Comparison of ENCODE assay signal across 8 cellular contexts in the genomic region with DNA sequence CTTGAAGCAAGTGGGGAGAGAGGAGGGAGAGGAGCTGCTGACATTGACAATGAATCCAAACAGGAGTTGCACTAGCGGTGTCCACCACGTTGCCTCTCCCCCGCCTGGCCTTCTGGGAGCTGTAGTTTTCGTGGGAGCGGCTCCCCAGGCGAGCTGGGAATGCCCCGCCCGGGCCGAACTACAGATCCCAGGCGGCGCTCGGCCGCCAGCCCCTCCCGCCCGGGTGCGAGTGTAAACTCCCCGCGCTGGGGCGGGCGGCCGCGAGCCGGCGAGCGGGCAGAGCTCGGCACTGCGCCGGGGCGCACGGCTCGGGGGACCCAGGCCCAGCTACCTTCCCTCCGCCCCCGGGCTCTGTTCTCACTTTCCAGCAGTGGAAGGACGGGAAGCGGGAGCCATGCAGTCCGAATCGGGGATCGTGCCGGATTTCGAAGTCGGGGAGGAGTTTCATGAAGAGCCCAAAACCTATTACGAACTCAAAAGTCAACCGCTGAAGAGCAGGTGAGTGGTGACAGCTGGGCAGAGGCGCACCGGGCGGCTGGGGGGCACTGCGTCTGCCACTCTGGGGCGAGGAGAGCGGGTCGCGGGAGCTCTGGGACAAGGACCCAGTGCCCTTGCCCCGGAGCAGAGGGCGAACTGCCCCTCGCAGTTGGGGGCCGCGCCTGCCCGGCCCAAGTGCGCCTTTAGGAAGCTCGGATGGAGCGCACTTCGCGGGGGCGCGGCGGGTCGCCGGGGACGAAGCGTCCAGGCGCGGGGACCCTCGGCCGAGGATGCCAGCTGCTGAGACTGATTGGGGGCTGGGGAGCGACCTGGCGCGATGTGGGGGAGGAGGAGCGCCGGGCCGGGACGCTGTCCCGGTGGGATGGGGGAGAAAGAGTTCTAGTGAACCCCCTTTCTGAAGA. TPM values are rescaled to one million over a fixed set of nuclear protein-coding genes. Genes with fewer than 3 reads are reported as not detected.
A peak's percentile ranks its signal among the peaks of the same experiment; 100 is the strongest.
DNase-seq lines count a peak whose midpoint lies in the region; ATAC-seq and TF ChIP-seq lines count a peak whose summit lies in the region.

A gene with protein sequence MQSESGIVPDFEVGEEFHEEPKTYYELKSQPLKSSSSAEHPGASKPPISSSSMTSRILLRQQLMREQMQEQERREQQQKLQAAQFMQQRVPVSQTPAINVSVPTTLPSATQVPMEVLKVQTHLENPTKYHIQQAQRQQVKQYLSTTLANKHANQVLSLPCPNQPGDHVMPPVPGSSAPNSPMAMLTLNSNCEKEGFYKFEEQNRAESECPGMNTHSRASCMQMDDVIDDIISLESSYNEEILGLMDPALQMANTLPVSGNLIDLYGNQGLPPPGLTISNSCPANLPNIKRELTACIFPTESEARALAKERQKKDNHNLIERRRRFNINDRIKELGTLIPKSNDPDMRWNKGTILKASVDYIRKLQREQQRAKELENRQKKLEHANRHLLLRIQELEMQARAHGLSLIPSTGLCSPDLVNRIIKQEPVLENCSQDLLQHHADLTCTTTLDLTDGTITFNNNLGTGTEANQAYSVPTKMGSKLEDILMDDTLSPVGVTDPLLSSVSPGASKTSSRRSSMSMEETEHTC (plus strand): TSS at position 261 of the 899 bp plus-strand sequence. CDS start 134 bp downstream, at position 395.

- peak within 1 kb of the TSS; percentile 99 for H3K4me2 ChIP-seq in neuronal stem cell (ENCODE audit: insufficient read depth, low read length, poor library complexity, severe bottlenecking)

- intact Hi-C loops in Calu3 (cut with micrococcal nuclease; ENCODE audit: unreplicated experiment) (no loop called here), uterus (cut with DNase I; ENCODE audit: low total_unique reads) (no loop called here)

- peak within 1 kb of the TSS; percentile 94 for H2AFZ ChIP-seq in neuronal stem cell (ENCODE audit: low read length)

- no peaks in the 10 kb centered on the region for H3K9me3 Mint-ChIP-seq in Calu3 (ENCODE audit: low read depth, unreplicated experiment)
- no peaks in the 10 kb centered on the region for H3K9me3 Mint-ChIP-seq in activated naive CD8-positive, alpha-beta T cell (ENCODE audit: low read depth)
- peaks cover 1% of the 10 kb centered on the region for H3K9me3 Mint-ChIP-seq in glutamatergic neuron (ENCODE audit: unreplicated experiment)

- H2AK5ac ChIP-seq in neuronal stem cell (ENCODE audit: low read depth, low read length), result no peak within 1 kb of the TSS

- peak; percentile 78 to 82 for TF ChIP-seq POLR2A in uterus (IDR thresholded peaks at IDR 0.05)

- no peak within 1 kb of the TSS for H3K23ac ChIP-seq in neuronal stem cell (ENCODE audit: low read depth, low read length, poor library complexity)

- CTCF ChIA-PET in Calu3 (lab: Charles Lee), result interaction anchor here (0.7 to 1.5 kb wide), 4 partner anchors 22 to 53 kb away, joined by 3 to 4 read pairs (median 3); no protein-coding TSS in a partner anchor

- H3K4me3 ChIP-seq in neuronal stem cell (ENCODE audit: low read length in 2 of 2), result peak within 1 kb of the TSS; percentile 50 to 93
- peak within 1 kb of the TSS; percentile 76 to 97 for H3K4me3 ChIP-seq in uterus

- H3K36me3 ChIP-seq in neuronal stem cell (replicated peaks in 1 of 2; ENCODE audit: control insufficient read depth in 2 of 2, insufficient read depth in 2 of 2, low read length in 2 of 2), result no peaks in the 10 kb centered on the region
- no peaks in the 10 kb centered on the region for H3K36me3 ChIP-seq in uterus

- H3K9ac ChIP-seq in neuronal stem cell (ENCODE audit: low read depth, low read length, poor library complexity), result no peak within 1 kb of the TSS

- peak within 1 kb of the TSS; percentile 1 for H2BK5ac ChIP-seq in neuronal stem cell (ENCODE audit: low read length)

- H3K9me3 ChIP-seq in neuronal stem cell (replicated peaks in 1 of 2; ENCODE audit: control insufficient read depth in 2 of 2, insufficient read depth in 1 of 2, low read depth in 1 of 2, low read length in 2 of 2) (no peaks in the 10 kb centered on the region), uterus (no peaks in the 10 kb centered on the region)

- H3K4me3 Mint-ChIP-seq in Calu3 (ENCODE audit: low read depth, unreplicated experiment) (peak within 1 kb of the TSS; percentile 84), glutamatergic neuron (ENCODE audit: unreplicated experiment) (peak within 1 kb of the TSS; percentile 90)
- peak within 1 kb of the TSS; percentile 32 for H3K4me3 Mint-ChIP-seq in activated naive CD8-positive, alpha-beta T cell

- peaks cover 0 to 48% (median 47%) of the 10 kb centered on the region in 3 experiments for H3K27me3 ChIP-seq in neuronal stem cell (ENCODE audit: control insufficient read depth in 3 of 3, insufficient read depth in 3 of 3, low read depth in 1 of 3, low read length in 3 of 3)
- no peaks in the 10 kb centered on the region for H3K27me3 ChIP-seq in uterus

- H3K4me1 ChIP-seq in neuronal stem cell (ENCODE audit: control insufficient read depth in 2 of 2, insufficient read depth in 1 of 2, low read depth in 1 of 2, low read length in 2 of 2), result peaks cover 0 to 4% of the 10 kb centered on the region in 2 donors
- H3K4me1 ChIP-seq in uterus, result peaks cover 0 to 10% of the 10 kb centered on the region in 2 donors

- H3K18ac ChIP-seq in neuronal stem cell (ENCODE audit: low read length), result no peak within 1 kb of the TSS

- ATAC-seq in GM19438 (IDR thresholded peaks at IDR 0.05; ENCODE audit: low read depth, unreplicated experiment) (peak; percentile 96), HG03442 (IDR thresholded peaks at IDR 0.05; ENCODE audit: unreplicated experiment) (peak; percentile 100)

- H3K4ac ChIP-seq in neuronal stem cell (ENCODE audit: low read length), result no peak within 1 kb of the TSS

- H3K27ac ChIP-seq in neuronal stem cell (replicated peaks; ENCODE audit: low read length) (no peak within 1 kb of the TSS), uterus (peak within 1 kb of the TSS; percentile 90 to 93)

- peak within 1 kb of the TSS; percentile 20 for H3K27ac Mint-ChIP-seq in Calu3 (ENCODE audit: unreplicated experiment)
- H3K27ac Mint-ChIP-seq in activated naive CD8-positive, alpha-beta T cell, result no peak within 1 kb of the TSS
- no peak within 1 kb of the TSS for H3K27ac Mint-ChIP-seq in glutamatergic neuron (ENCODE audit: unreplicated experiment)

- DNase-seq in Calu3 (peak; percentile 91), NCI-H526 (lab: John Stamatoyannopoulos, UW) (peak; percentile 63 to 90), glutamatergic neuron (peak; percentile 89), neuronal stem cell (ENCODE audit: low spot score) (peak; percentile 75), uterus (peak; percentile 92 to 94)

- H3K14ac ChIP-seq in neuronal stem cell (ENCODE audit: low read length), result no peak within 1 kb of the TSS

- WGBS in neuronal stem cell (ENCODE audit: extremely low coverage in 2 of 2, insufficient read length in 2 of 2, insufficient replicate concordance in 1 of 2), 2 donors, result no CpG with 5 or more reads among the region's 81 CpGs

- no peak within 1 kb of the TSS for H2BK12ac ChIP-seq in neuronal stem cell (ENCODE audit: low read length)

- TF ChIP-seq CTCF in Calu3 (IDR thresholded peaks at IDR 0.05; ENCODE audit: unreplicated experiment), result no peak
- no peak for TF ChIP-seq CTCF in glutamatergic neuron (IDR thresholded peaks at IDR 0.05; ENCODE audit: partially characterized antibody, unreplicated experiment)
- TF ChIP-seq CTCF in uterus (IDR thresholded peaks at IDR 0.05), result no peak

- H2BK120ac ChIP-seq in neuronal stem cell (ENCODE audit: low read depth, low read length), result no peak within 1 kb of the TSS

- no peak within 1 kb of the TSS for H4K91ac ChIP-seq in neuronal stem cell (ENCODE audit: low read depth, low read length, poor library complexity)

- H2BK15ac ChIP-seq in neuronal stem cell (ENCODE audit: low read length), result no peak within 1 kb of the TSS

- no peaks in the 10 kb centered on the region for H3K79me1 ChIP-seq in neuronal stem cell (ENCODE audit: low read depth, low read length)

- no TSS peak for BruUV-seq in Calu3 (replicated peaks; lab: Mats Ljungman, UMichigan)

- H3K36me3 Mint-ChIP-seq in Calu3 (ENCODE audit: insufficient read depth, unreplicated experiment) (peaks cover 18% of the 10 kb centered on the region), glutamatergic neuron (ENCODE audit: unreplicated experiment) (no peaks in the 10 kb centered on the region)
- no peaks in the 10 kb centered on the region for H3K36me3 Mint-ChIP-seq in activated naive CD8-positive, alpha-beta T cell

- H3K4me1 Mint-ChIP-seq in Calu3 (ENCODE audit: low read depth, unreplicated experiment) (no peaks in the 10 kb centered on the region), glutamatergic neuron (ENCODE audit: low read depth, unreplicated experiment) (peaks cover 4% of the 10 kb centered on the region)
- peaks cover 12% of the 10 kb centered on the region for H3K4me1 Mint-ChIP-seq in activated naive CD8-positive, alpha-beta T cell (ENCODE audit: low read depth)

- no peak within 1 kb of the TSS for H4K8ac ChIP-seq in neuronal stem cell (ENCODE audit: low read depth, low read length)

- H3K27me3 Mint-ChIP-seq in Calu3 (ENCODE audit: unreplicated experiment) (peaks cover 22% of the 10 kb centered on the region), glutamatergic neuron (ENCODE audit: unreplicated experiment) (peaks cover 9% of the 10 kb centered on the region)
- peaks cover 40% of the 10 kb centered on the region for H3K27me3 Mint-ChIP-seq in activated naive CD8-positive, alpha-beta T cell

RNA-seq across cellular contexts. Expression of the gene that starts here (rescaled TPM):
- total RNA-seq in Calu3 (2022) (40.3 and 47.7 TPM in 2 replicates), glutamatergic neuron (ENCODE audit: unreplicated experiment) (0.25 TPM), uterus (10 to 100 TPM; 18.2 to 66.0 (median 52.6) TPM)
- polyA plus RNA-seq in neuronal stem cell (2013, experiment 1 of 2), result 0.57 TPM
- polyA plus RNA-seq in neuronal stem cell (2013, experiment 2 of 2), result 0.64 TPM

Comparison
In these comparisons a context has a peak if more than half of its experiments do, and no peak if none do; other contexts are left out.
1. RNA of the gene that starts here (total RNA-seq): 18.2 to 66.0 TPM in uterus and 40.3 to 47.7 TPM in Calu3; 0.25 TPM in glutamatergic neuron (single experiment); every median in the first group is over 10 times any median in the second.
2. Peak in DNase-seq in glutamatergic neuron; RNA of the gene not detected or under 1 TPM.
3. H3K4me3 Mint-ChIP-seq: peak in every context shown above with its lines; median percentile 90 in glutamatergic neuron; 84 in Calu3; 32 in activated naive CD8-positive, alpha-beta T cell.
4. Peak in every context shown above with its lines, with median percentiles within 50 percentile points of each other: DNase-seq.